ENCODE assay signal across 16 cellular contexts in genomic region chr3:14267976-14268375, GRCh38.
A peak's percentile ranks its signal among the peaks of the same experiment; 100 is the strongest.
DNase-seq lines count a peak whose midpoint lies in the region; ATAC-seq and TF ChIP-seq lines count a peak whose summit lies in the region.
"Had no signal": no experiment of that assay in that cellular context is flagged by ENCODE, and none has a peak within 500 bp of the region (broad histone marks: within the 10 kb centered on the region; RNA-seq: fewer than 3 reads in every experiment).

No MANE protein-coding gene starts in this region.

- POLR2A ChIA-PET in Panc1 (lab: Charles Lee): interaction anchor here (0.7 kb wide), 1 partner anchor 58 kb away, joined by 3 read pairs; no protein-coding TSS in a partner anchor

- peak overlapping the region; percentile 76 for H3K27ac ChIP-seq in Panc1 (ENCODE audit: low read length)
- no peak overlapping the region for H3K27ac ChIP-seq in foreskin keratinocyte

- no peaks in the 10 kb centered on the region for H3K27me3 ChIP-seq in Panc1 (ENCODE audit: control insufficient read depth, insufficient read depth, low read length)
- H3K27me3 ChIP-seq in foreskin keratinocyte: peaks cover 21% of the 10 kb centered on the region
- H3K27me3 ChIP-seq: BE2C had no signal

- peaks cover 2% of the 10 kb centered on the region for H3K9me3 Mint-ChIP-seq in stimulated activated memory B cell treated with anti-CD40 and anti-IgM and Interleukin-4, amounts not matched to agents 10 μg/mL and 1 μg/mL and 100 μg/mL, for 72 hours
- H3K9me3 Mint-ChIP-seq in activated T-cell treated with anti-CD3 and anti-CD28 coated beads, Interleukin-2, amount 50 U/mL, for 24 hours: no peaks in the 10 kb centered on the region

- no TSS peak for BruUV-seq in Panc1 (replicated peaks; lab: Mats Ljungman, UMichigan)

- no peak overlapping the region for H3K4me3 ChIP-seq in Panc1 (ENCODE audit: low read depth in 2 of 2, low read length in 2 of 2)

- TF ChIP-seq CTCF in Panc1 (IDR thresholded peaks at IDR 0.05) (no peak), foreskin keratinocyte (conservative IDR thresholded peaks at IDR 0.05) (no peak)

- H3K4me1 Mint-ChIP-seq in stimulated activated memory B cell treated with anti-CD40 and anti-IgM and Interleukin-4, amounts not matched to agents 10 μg/mL and 1 μg/mL and 100 μg/mL, for 72 hours: no peaks in the 10 kb centered on the region
- no peaks in the 10 kb centered on the region for H3K4me1 Mint-ChIP-seq in activated T-cell treated with anti-CD3 and anti-CD28 coated beads, Interleukin-2, amount 50 U/mL, for 24 hours (ENCODE audit: low read depth)
- H3K4me1 Mint-ChIP-seq: CD4-positive, alpha-beta memory T cell had no signal

- no peaks in the 10 kb centered on the region for H3K9me3 ChIP-seq in Panc1 (ENCODE audit: control insufficient read depth, insufficient read depth, low read depth, low read length)
- H3K9me3 ChIP-seq: BE2C, SK-N-SH had no signal

- no peaks in the 10 kb centered on the region for H3K36me3 Mint-ChIP-seq in stimulated activated memory B cell treated with anti-CD40 and anti-IgM and Interleukin-4, amounts not matched to agents 10 μg/mL and 1 μg/mL and 100 μg/mL, for 72 hours
- H3K36me3 Mint-ChIP-seq in activated T-cell treated with anti-CD3 and anti-CD28 coated beads, Interleukin-2, amount 50 U/mL, for 24 hours (ENCODE audit: low read depth): no peaks in the 10 kb centered on the region
- H3K36me3 Mint-ChIP-seq: CD4-positive, alpha-beta memory T cell had no signal

- peaks cover 40% of the 10 kb centered on the region for H3K27me3 Mint-ChIP-seq in stimulated activated memory B cell treated with anti-CD40 and anti-IgM and Interleukin-4, amounts not matched to agents 10 μg/mL and 1 μg/mL and 100 μg/mL, for 72 hours
- H3K27me3 Mint-ChIP-seq in activated T-cell treated with anti-CD3 and anti-CD28 coated beads, Interleukin-2, amount 50 U/mL, for 24 hours: no peaks in the 10 kb centered on the region

- intact Hi-C loops in Panc1 (cut with micrococcal nuclease; ENCODE audit: unreplicated experiment): no loop called here

- DNase-seq in HPDE6-E6E7 (ENCODE audit: extremely low spot score): peak; percentile 29
- DNase-seq in Panc1 (ENCODE audit: low read depth, low spot score): no peak
- peak in 1 of 2 donors; percentile 57 for DNase-seq in foreskin keratinocyte
- DNase-seq in activated T-cell treated with anti-CD3 and anti-CD28 coated beads, Interleukin-2, amount 50 U/mL, for 24 hours: no peak
- DNase-seq: BE2C; CD4-positive, alpha-beta memory T cell; DND-41; Karpas-422; MV-4-11; NCI-H1417 treated with DMSO at 0.1 percent for 48 hours; NCI-H510A treated with DMSO at 0.1 percent for 48 hours; SK-N-SH; T-helper 1 cell had no signal

- H3K4me3 Mint-ChIP-seq in stimulated activated memory B cell treated with anti-CD40 and anti-IgM and Interleukin-4, amounts not matched to agents 10 μg/mL and 1 μg/mL and 100 μg/mL, for 72 hours: no peak overlapping the region
- no peak overlapping the region for H3K4me3 Mint-ChIP-seq in activated T-cell treated with anti-CD3 and anti-CD28 coated beads, Interleukin-2, amount 50 U/mL, for 24 hours
- H3K4me3 Mint-ChIP-seq: CD4-positive, alpha-beta memory T cell had no signal

- no peak overlapping the region for H3K27ac Mint-ChIP-seq in stimulated activated memory B cell treated with anti-CD40 and anti-IgM and Interleukin-4, amounts not matched to agents 10 μg/mL and 1 μg/mL and 100 μg/mL, for 72 hours
- H3K27ac Mint-ChIP-seq in activated T-cell treated with anti-CD3 and anti-CD28 coated beads, Interleukin-2, amount 50 U/mL, for 24 hours: no peak overlapping the region
- H3K27ac Mint-ChIP-seq: CD4-positive, alpha-beta memory T cell had no signal

- ATAC-seq in Panc1 (peak; percentile 13; the same call in 1 of the 2 replicates), foreskin keratinocyte (peak; percentile 43), HG03520 (IDR thresholded peaks at IDR 0.05; ENCODE audit: unreplicated experiment) (no peak), HG02884 (IDR thresholded peaks at IDR 0.05; ENCODE audit: unreplicated experiment) (no peak)
- ATAC-seq in stimulated activated memory B cell treated with anti-CD40 and anti-IgM and Interleukin-4, amounts not matched to agents 10 μg/mL and 1 μg/mL and 100 μg/mL, for 72 hours: peak; percentile 5

- CTCF ChIA-PET in Panc1 (lab: Charles Lee): no interaction called here

- peaks cover 41% of the 10 kb centered on the region for H3K4me1 ChIP-seq in Panc1 (ENCODE audit: control insufficient read depth, insufficient read depth, low read length)
- H3K4me1 ChIP-seq in foreskin keratinocyte: no peaks in the 10 kb centered on the region
- H3K4me1 ChIP-seq: BE2C had no signal

- in situ Hi-C loops in Panc1 (cut with HindIII; ENCODE audit: low pct_unique_long_range_greater_than_20kb, low sequenced_read_pairs): no loop called here

- no peaks in the 10 kb centered on the region for H3K36me3 ChIP-seq in Panc1 (ENCODE audit: control insufficient read depth, insufficient read depth, low read length)
- H3K36me3 ChIP-seq: BE2C had no signal

Comparison
In these comparisons a context has a peak if more than half of its experiments do, and no peak if none do; other contexts are left out.
1. ATAC-seq: peak in Panc1 (single experiment), foreskin keratinocyte (single experiment) and stimulated activated memory B cell treated with anti-CD40 and anti-IgM and Interleukin-4, amounts not matched to agents 10 μg/mL and 1 μg/mL and 100 μg/mL, for 72 hours (single experiment); none in HG03520 (single experiment) and HG02884 (single experiment).